8 cellular contexts compared by ENCODE assay signal in the genomic region with DNA sequence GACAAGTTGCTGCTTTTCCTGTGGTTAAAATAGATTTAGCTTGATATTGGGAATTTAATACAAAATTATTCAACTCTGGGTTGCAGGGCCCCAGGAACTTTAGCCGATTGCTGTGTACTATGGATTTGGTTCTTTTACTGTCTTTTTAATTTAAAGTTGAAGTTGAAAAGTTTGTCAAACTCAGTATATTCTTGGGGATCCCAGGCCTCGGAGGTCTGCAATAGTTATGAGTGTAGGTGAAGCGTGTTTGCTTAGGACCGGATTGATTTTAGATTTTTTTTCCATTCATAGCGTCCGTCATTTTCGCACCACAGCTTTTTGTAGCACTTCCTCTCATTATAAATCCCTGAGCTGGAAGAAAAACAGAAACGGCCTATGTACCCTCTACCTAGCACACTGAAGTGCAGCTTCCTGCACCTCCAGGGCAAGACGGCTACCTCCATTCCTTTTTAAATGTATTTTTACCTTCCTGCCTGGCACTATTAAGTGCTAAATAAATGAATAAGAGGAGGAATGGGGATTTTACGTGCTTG. TPM values are rescaled to one million over a fixed set of nuclear protein-coding genes. Genes with fewer than 3 reads are reported as not detected.
DNase-seq lines count a peak whose midpoint lies in the region; ATAC-seq, FAIRE-seq and TF ChIP-seq lines count a peak whose summit lies in the region.

No MANE protein-coding gene starts in this region.

- peak overlapping the region; percentile 87 for H3K9ac ChIP-seq in IMR-90 (ENCODE audit: low read depth, low read length)

- H3K4me3 Mint-ChIP-seq in activated CD4-positive, alpha-beta T cell treated with anti-CD3 and anti-CD28 coated beads, Interleukin-2, amount 10 ng/mL, durations not matched to agents 24 days and 14 days: peak overlapping the region; percentile 95
- peak overlapping the region; percentile 80 for H3K4me3 Mint-ChIP-seq in progenitor cell of endocrine pancreas (ENCODE audit: low read depth)

- H3K56ac ChIP-seq in IMR-90 (ENCODE audit: extremely low read depth, insufficient read depth, low read length): peak overlapping the region; percentile 84

- H3K4me2 ChIP-seq in IMR-90 (ENCODE audit: low read depth, low read length): peak overlapping the region; percentile 88

- TF ChIP-seq CTCF in IMR-90 (conservative IDR thresholded peaks at IDR 0.05; ENCODE audit: low read depth, low read length): no peak
- TF ChIP-seq CTCF in progenitor cell of endocrine pancreas (IDR thresholded peaks at IDR 0.05; ENCODE audit: unreplicated experiment): no peak

- TSS peak; percentile 93 for BruUV-seq in IMR-90 (replicated peaks; lab: Mats Ljungman, UMichigan)

- H3K18ac ChIP-seq in IMR-90 (ENCODE audit: low read depth, low read length): peak overlapping the region; percentile 93

- no peaks in the 10 kb centered on the region for H3K27me3 Mint-ChIP-seq in activated CD4-positive, alpha-beta T cell treated with anti-CD3 and anti-CD28 coated beads, Interleukin-2, amount 10 ng/mL, durations not matched to agents 24 days and 14 days
- H3K27me3 Mint-ChIP-seq in progenitor cell of endocrine pancreas: no peaks in the 10 kb centered on the region

- H3K36me3 ChIP-seq in IMR-90 (ENCODE audit: control insufficient read depth, insufficient read depth, low read length): no peaks in the 10 kb centered on the region

- peak overlapping the region; percentile 16 for H2BK120ac ChIP-seq in IMR-90 (ENCODE audit: low read depth, low read length)

- dilution Hi-C loops in IMR-90 (cut with HindIII; ENCODE audit: low sequenced_read_pairs, unreplicated experiment): no loop called here

- peak overlapping the region; percentile 52 for H4K91ac ChIP-seq in IMR-90 (ENCODE audit: insufficient read depth, low read depth, low read length)

- ATAC-seq in GM19452 (IDR thresholded peaks at IDR 0.05; ENCODE audit: unreplicated experiment) (peak; percentile 16), IMR-90 (ENCODE audit: low read depth) (no peak), HG03139 (IDR thresholded peaks at IDR 0.05; ENCODE audit: unreplicated experiment) (no peak)

- H3K36me3 Mint-ChIP-seq in activated CD4-positive, alpha-beta T cell treated with anti-CD3 and anti-CD28 coated beads, Interleukin-2, amount 10 ng/mL, durations not matched to agents 24 days and 14 days (ENCODE audit: low read depth): peaks cover 16% of the 10 kb centered on the region
- peaks cover 3% of the 10 kb centered on the region for H3K36me3 Mint-ChIP-seq in progenitor cell of endocrine pancreas (ENCODE audit: insufficient read depth)

- H4K8ac ChIP-seq in IMR-90 (ENCODE audit: low read depth in 2 of 2, low read length in 2 of 2): peak overlapping the region; percentile 87 to 94

- H2AK5ac ChIP-seq in IMR-90 (ENCODE audit: low read depth, low read length): peak overlapping the region; percentile 28; the same call in 1 of the 2 replicates

- in situ Hi-C loops in IMR-90 (cut with MboI; ENCODE audit: low sequenced_read_pairs): no loop called here

- peaks cover 7 to 14% of the 10 kb centered on the region in 2 experiments; a peak in 3 of 4 replicates for H3K79me1 ChIP-seq in IMR-90 (ENCODE audit: low read depth in 1 of 2, low read length in 2 of 2)

- H2BK15ac ChIP-seq in IMR-90 (ENCODE audit: low read depth, low read length): 0 out of 3 replicates have a peak overlapping the region, but pooled peaks have one; percentile 13

- H3K14ac ChIP-seq in IMR-90 (replicated peaks; ENCODE audit: low read depth, low read length): peak overlapping the region; percentile 55

- H3K4me3 ChIP-seq in IMR-90 (ENCODE audit: insufficient read depth, low read depth, low read length): peak overlapping the region; percentile 87

- no peaks in the 10 kb centered on the region for H3K9me3 Mint-ChIP-seq in activated CD4-positive, alpha-beta T cell treated with anti-CD3 and anti-CD28 coated beads, Interleukin-2, amount 10 ng/mL, durations not matched to agents 24 days and 14 days
- H3K9me3 Mint-ChIP-seq in progenitor cell of endocrine pancreas (ENCODE audit: low read depth): no peaks in the 10 kb centered on the region

- H2AK9ac ChIP-seq in IMR-90 (replicated peaks; ENCODE audit: low read depth, low read length, poor library complexity): peak overlapping the region; percentile 18

- CTCF ChIA-PET in IMR-90 (lab: Yijun Ruan, JAX): interaction anchor here (1.0 to 1.2 kb wide), 2 partner anchors 13 to 333 kb away, joined by 3 to 4 read pairs; no protein-coding TSS in a partner anchor

- peak overlapping the region; percentile 94 for H3K27ac ChIP-seq in IMR-90 (ENCODE audit: insufficient read depth, low read length)

- TF ChIP-seq POLR2A in IMR-90 (IDR thresholded peaks at IDR 0.05; ENCODE audit: low read depth, low read length): no peak

- POLR2A ChIA-PET in IMR-90 (lab: Charles Lee; ENCODE audit: unreplicated experiment): interaction anchor here (0.9 kb wide), 1 partner anchor 20 kb away, joined by 4 read pairs; no protein-coding TSS in a partner anchor

- TF ChIP-seq RAD21 in IMR-90 (IDR thresholded peaks at IDR 0.05; ENCODE audit: low read length): no peak

- peak overlapping the region; percentile 97 for H3K27ac Mint-ChIP-seq in activated CD4-positive, alpha-beta T cell treated with anti-CD3 and anti-CD28 coated beads, Interleukin-2, amount 10 ng/mL, durations not matched to agents 24 days and 14 days
- peak overlapping the region; percentile 97 for H3K27ac Mint-ChIP-seq in progenitor cell of endocrine pancreas

- H3K23ac ChIP-seq in IMR-90 (ENCODE audit: low read depth, low read length): peak overlapping the region; percentile 34; the same call in 1 of the 2 replicates

- peak overlapping the region; percentile 98 for H4K5ac ChIP-seq in IMR-90 (ENCODE audit: low read depth, low read length)

- peak overlapping the region; percentile 43 for H3K4ac ChIP-seq in IMR-90 (ENCODE audit: low read depth, low read length)

- DNase-seq in DMS53 treated with DMSO at 0.1 percent for 48 hours (lab: John Stamatoyannopoulos, UW; ENCODE audit: unreplicated experiment): peak; percentile 15
- no peak for DNase-seq in IMR-90
- DNase-seq in activated CD4-positive, alpha-beta T cell treated with anti-CD3 and anti-CD28 coated beads, Interleukin-2, amount 10 ng/mL, durations not matched to agents 24 days and 14 days: peak; percentile 72
- peak; percentile 8 to 22 for DNase-seq in frontal cortex (ENCODE audit: low spot score in 2 of 2)
- DNase-seq in progenitor cell of endocrine pancreas (ENCODE audit: low spot score, unreplicated experiment): no peak
- DNase-seq in superior temporal gyrus (ENCODE audit: extremely low spot score): no peak

- peaks cover 9% of the 10 kb centered on the region; the same call in 1 of the 2 replicates for H3K4me1 ChIP-seq in IMR-90 (ENCODE audit: control insufficient read depth, insufficient read depth, low read length)

- H2BK20ac ChIP-seq in IMR-90 (ENCODE audit: low read depth, low read length): no peak overlapping the region

- H3K9me3 ChIP-seq in IMR-90 (ENCODE audit: control insufficient read depth, insufficient read depth, low read length): no peaks in the 10 kb centered on the region

- peaks cover 27% of the 10 kb centered on the region for H3K4me1 Mint-ChIP-seq in activated CD4-positive, alpha-beta T cell treated with anti-CD3 and anti-CD28 coated beads, Interleukin-2, amount 10 ng/mL, durations not matched to agents 24 days and 14 days
- peaks cover 19% of the 10 kb centered on the region for H3K4me1 Mint-ChIP-seq in progenitor cell of endocrine pancreas (ENCODE audit: low read depth)

- peak overlapping the region; percentile 43 for H2BK5ac ChIP-seq in IMR-90 (ENCODE audit: low read depth, low read length, poor library complexity, severe bottlenecking)

- H3K9me1 ChIP-seq in IMR-90 (ENCODE audit: insufficient read depth, low read length): peaks cover 3% of the 10 kb centered on the region; the same call in 1 of the 2 replicates

- H3K27me3 ChIP-seq in IMR-90 (ENCODE audit: control insufficient read depth, insufficient read depth, low read length): no peaks in the 10 kb centered on the region

- FAIRE-seq in frontal cortex (lab: Jason Lieb, UNC): no peak

- intact Hi-C loops in IMR-90 (cut with micrococcal nuclease): loop anchor here (5.0 kb wide), 2 partner anchors 190 to 335 kb away; no protein-coding TSS in a partner anchor
- intact Hi-C loops in activated CD4-positive, alpha-beta T cell treated with anti-CD3 and anti-CD28 coated beads, Interleukin-2, amount 10 ng/mL, durations not matched to agents 24 days and 14 days (cut with micrococcal nuclease): loop anchor here (1.0 to 10.0 kb wide), 4 partner anchors 133 to 1248 kb away; partner anchors contain the start of genes NEIL3, SPATA4 and SPCS3

- H4K20me1 ChIP-seq in IMR-90 (ENCODE audit: insufficient read depth, low read length): no peaks in the 10 kb centered on the region

- no CpG with 5 or more reads among the region's 10 CpGs for WGBS in IMR-90 (ENCODE audit: extremely low coverage in 2 of 2, insufficient read length in 1 of 2), 2 experiments

- H2AFZ ChIP-seq in IMR-90 (replicated peaks; ENCODE audit: low read length, poor library complexity): peak overlapping the region; percentile 79

TF ChIP-seq in IMR-90, 13 proteins besides CTCF, POLR2A, EP300 and RAD21:
- TF ChIP-seq CEBPB (IDR thresholded peaks at IDR 0.05; ENCODE audit: low read depth, low read length): no peak
- TF ChIP-seq SMC3 (IDR thresholded peaks at IDR 0.05; ENCODE audit: low read depth, low read length): 0 out of 2 replicates have a peak, but pooled peaks have one; percentile 5

RNA-seq across cellular contexts. Expression of gene AGA, which starts 0.5 kb away (rescaled TPM):
- total RNA-seq in IMR-90 (2012; rRNA removed): 35.8 and 38.5 TPM in 2 replicates
- polyA plus RNA-seq in IMR-90 (2012; rRNA removed): 24.7 and 26.3 TPM in 2 replicates
- polyA plus RNA-seq in IMR-90 (2012; cell fraction: cytosol; rRNA removed): 21.4 and 27.6 TPM in 2 replicates
- polyA plus RNA-seq in IMR-90 (2012; cell fraction: nucleus; rRNA removed; ENCODE audit: low replicate concordance): 9.2 and 18.4 TPM in 2 replicates
- total RNA-seq in activated CD4-positive, alpha-beta T cell treated with anti-CD3 and anti-CD28 coated beads, Interleukin-2, amount 10 ng/mL, durations not matched to agents 24 days and 14 days: 15.1 and 15.6 TPM in 2 replicates
- 8.2 TPM for total RNA-seq in frontal cortex
- 17.2 and 20.5 TPM in 2 replicates for total RNA-seq in progenitor cell of endocrine pancreas

Comparison
In these comparisons a context has a peak if more than half of its experiments do, and no peak if none do; other contexts are left out.
1. DNase-seq: peak in DMS53 treated with DMSO at 0.1 percent for 48 hours (single experiment), activated CD4-positive, alpha-beta T cell treated with anti-CD3 and anti-CD28 coated beads, Interleukin-2, amount 10 ng/mL, durations not matched to agents 24 days and 14 days (single experiment) and frontal cortex (2 of 2); none in IMR-90 (single experiment), progenitor cell of endocrine pancreas (single experiment) and superior temporal gyrus (single experiment).